Comparison of ENCODE assay signal across 8 cellular contexts in genomic region chr1:55288245-55288644, GRCh38.
DNase-seq lines count a peak whose midpoint lies in the region; ATAC-seq lines count a peak whose summit lies in the region.

No MANE protein-coding gene starts in this region.

- in situ Hi-C loops in G401 (cut with HindIII; ENCODE audit: low sequenced_read_pairs): no loop called here

- H3K4me3 Mint-ChIP-seq in stimulated activated memory B cell treated with anti-CD40 and anti-IgM and Interleukin-4, amounts not matched to agents 10 μg/mL and 1 μg/mL and 100 μg/mL, for 72 hours: peak overlapping the region; percentile 59

- H3K27ac Mint-ChIP-seq in stimulated activated memory B cell treated with anti-CD40 and anti-IgM and Interleukin-4, amounts not matched to agents 10 μg/mL and 1 μg/mL and 100 μg/mL, for 72 hours: peak overlapping the region; percentile 89

- peak; percentile 93 for ATAC-seq in GM21786 (IDR thresholded peaks at IDR 0.05; ENCODE audit: unreplicated experiment)
- ATAC-seq in HG03558 (IDR thresholded peaks at IDR 0.05; ENCODE audit: extremely low read depth, unreplicated experiment): peak; percentile 63
- ATAC-seq in stimulated activated memory B cell treated with anti-CD40 and anti-IgM and Interleukin-4, amounts not matched to agents 10 μg/mL and 1 μg/mL and 100 μg/mL, for 72 hours: peak; percentile 91

- no peaks in the 10 kb centered on the region for H3K36me3 Mint-ChIP-seq in stimulated activated memory B cell treated with anti-CD40 and anti-IgM and Interleukin-4, amounts not matched to agents 10 μg/mL and 1 μg/mL and 100 μg/mL, for 72 hours

- DNase-seq in DMS153 (lab: John Stamatoyannopoulos, UW) (peak; percentile 53), DMS153 treated with DMSO at 0.1 percent for 48 hours (lab: John Stamatoyannopoulos, UW; ENCODE audit: unreplicated experiment) (no peak), G401 (ENCODE audit: low spot score) (no peak), SIG-M5 (lab: John Stamatoyannopoulos, UW) (no peak)
- DNase-seq in stimulated activated CD4-positive, alpha-beta T cell treated with anti-CD3 and anti-CD28 coated beads, Interleukin-2, amount 100 ng/mL, for 48 hours: no peak

- H3K4me1 Mint-ChIP-seq in stimulated activated memory B cell treated with anti-CD40 and anti-IgM and Interleukin-4, amounts not matched to agents 10 μg/mL and 1 μg/mL and 100 μg/mL, for 72 hours: peaks cover 37% of the 10 kb centered on the region

- no peaks in the 10 kb centered on the region for H3K9me3 Mint-ChIP-seq in stimulated activated memory B cell treated with anti-CD40 and anti-IgM and Interleukin-4, amounts not matched to agents 10 μg/mL and 1 μg/mL and 100 μg/mL, for 72 hours

- H3K27me3 Mint-ChIP-seq in stimulated activated memory B cell treated with anti-CD40 and anti-IgM and Interleukin-4, amounts not matched to agents 10 μg/mL and 1 μg/mL and 100 μg/mL, for 72 hours: no peaks in the 10 kb centered on the region
